8 cellular contexts compared by ENCODE assay signal in genomic region chr19:12194827-12195500, GRCh38. TPM values are rescaled to one million over a fixed set of nuclear protein-coding genes. Genes with fewer than 3 reads are reported as not detected.
DNase-seq lines count a peak whose midpoint lies in the region; ATAC-seq and TF ChIP-seq lines count a peak whose summit lies in the region.

No MANE protein-coding gene starts in this region.

- no peaks in the 10 kb centered on the region for H3K9me3 ChIP-seq in thyroid gland

- TF ChIP-seq POLR2A in thyroid gland (IDR thresholded peaks at IDR 0.05), result peak in 1 of 2 donors; percentile 94

- POLR2A ChIA-PET in AG04449 (lab: Yijun Ruan, JAX), result no interaction called here

- CTCF ChIA-PET in AG04449 (lab: Yijun Ruan, JAX), result no interaction called here

- no peaks in the 10 kb centered on the region for H3K27me3 ChIP-seq in thyroid gland

- WGBS in thyroid gland, 2 donors, result 0% methylated on average over 7 to 24 of the region's 58 CpGs

- peak overlapping the region; percentile 62 for H3K4me3 ChIP-seq in AG04449 (ENCODE audit: low read depth, low read length)
- peak overlapping the region; percentile 70 to 74 (median 72) for H3K4me3 ChIP-seq in thyroid gland (replicated peaks in 1 of 3)

- in situ Hi-C loops in SK-MEL-5 (cut with HindIII; ENCODE audit: low pct_unique_long_range_greater_than_20kb, low sequenced_read_pairs), result no loop called here

- H3K4me3 Mint-ChIP-seq in activated naive CD8-positive, alpha-beta T cell treated with anti-CD3 and anti-CD28 coated beads for 36 hours, result peak overlapping the region; percentile 82

- H3K27ac ChIP-seq in thyroid gland, result peak overlapping the region; percentile 61 to 86 (median 80)

- peaks cover 41% of the 10 kb centered on the region for H3K9me3 Mint-ChIP-seq in activated naive CD8-positive, alpha-beta T cell treated with anti-CD3 and anti-CD28 coated beads for 36 hours

- H3K27me3 Mint-ChIP-seq in activated naive CD8-positive, alpha-beta T cell treated with anti-CD3 and anti-CD28 coated beads for 36 hours, result no peaks in the 10 kb centered on the region

- intact Hi-C loops in cardiac septum (cut with DNase I) (loop anchor here (10.0 kb wide), 1 partner anchor 140 kb away; the partner anchor contains the start of gene ZNF563), thyroid gland (cut with DNase I) (no loop called here)

- peaks cover 21% of the 10 kb centered on the region for H3K4me1 Mint-ChIP-seq in activated naive CD8-positive, alpha-beta T cell treated with anti-CD3 and anti-CD28 coated beads for 36 hours

- H3K36me3 Mint-ChIP-seq in activated naive CD8-positive, alpha-beta T cell treated with anti-CD3 and anti-CD28 coated beads for 36 hours, result peaks cover 81% of the 10 kb centered on the region

- H3K36me3 ChIP-seq in thyroid gland, result peaks cover 0 to 5% of the 10 kb centered on the region in 2 donors

- H3K27ac Mint-ChIP-seq in activated naive CD8-positive, alpha-beta T cell treated with anti-CD3 and anti-CD28 coated beads for 36 hours, result peak overlapping the region; percentile 79

- H3K4me1 ChIP-seq in thyroid gland, result peaks cover 0 to 10% of the 10 kb centered on the region in 2 donors

- no peak for DNase-seq in AG04449 (ENCODE audit: low read depth, low spot score)
- peak; percentile 64 for DNase-seq in SK-MEL-5 (ENCODE audit: low read depth, low spot score)
- peak; percentile 86 for DNase-seq in activated naive CD8-positive, alpha-beta T cell treated with anti-CD3 and anti-CD28 coated beads for 36 hours
- DNase-seq in cardiac septum (ENCODE audit: low spot score), result peak; percentile 93
- peak; percentile 75 for DNase-seq in pons (ENCODE audit: low spot score)
- DNase-seq in thyroid gland, result peak; percentile 97

- ATAC-seq in HG02759 (IDR thresholded peaks at IDR 0.05; ENCODE audit: unreplicated experiment) (no peak), GM18519 (IDR thresholded peaks at IDR 0.05; ENCODE audit: low FRiP score, unreplicated experiment) (no peak)

- TF ChIP-seq CTCF in AG04449 (IDR thresholded peaks at IDR 0.05; ENCODE audit: insufficient read depth, low read length, missing control alignments) (peak; percentile 2), thyroid gland (IDR thresholded peaks at IDR 0.05) (no peak)

RNA-seq across cellular contexts. Expression of gene ZNF136, which starts 32.1 kb away (rescaled TPM):
- 3.2 and 4.5 TPM in 2 replicates for total RNA-seq in SK-MEL-5 (2014; rRNA removed; shearing (Covaris generic))
- 1.9 and 2.3 TPM in 2 replicates for polyA plus RNA-seq in SK-MEL-5 (2015; cell fraction: cytosol; rRNA removed)
- polyA plus RNA-seq in SK-MEL-5 (2015; cell fraction: nucleus; rRNA removed), result 3.0 and 3.3 TPM in 2 replicates
- 10 to 100 TPM; 11.6 to 12.9 TPM for total RNA-seq in activated naive CD8-positive, alpha-beta T cell treated with anti-CD3 and anti-CD28 coated beads for 36 hours
- total RNA-seq in cardiac septum, result 3.0 TPM
- 10 to 100 TPM; 17.6 to 30.2 (median 19.1) TPM for total RNA-seq in thyroid gland

RNA-seq across cellular contexts. Expression of gene ZNF625, which starts 38.4 kb away (rescaled TPM):
- 1.6 and 1.9 TPM in 2 replicates for total RNA-seq in SK-MEL-5 (2014; rRNA removed; shearing (Covaris generic))
- polyA plus RNA-seq in SK-MEL-5 (2015; cell fraction: cytosol; rRNA removed), result 0.44 and 0.82 TPM in 2 replicates
- 1.1 and 3.2 TPM in 2 replicates for polyA plus RNA-seq in SK-MEL-5 (2015; cell fraction: nucleus; rRNA removed)
- total RNA-seq in activated naive CD8-positive, alpha-beta T cell treated with anti-CD3 and anti-CD28 coated beads for 36 hours, result 1 to 10 TPM; 3.9 to 4.0 TPM
- 3.1 TPM for total RNA-seq in cardiac septum
- total RNA-seq in thyroid gland, result 10 to 100 TPM in 3 of 4 donors, 1 to 10 TPM in 1; 5.5 to 12.2 (median 11.5) TPM

RNA-seq across cellular contexts. Expression of gene ZNF20, which starts 54.8 kb away (rescaled TPM):
- 5.4 and 5.9 TPM in 2 replicates for total RNA-seq in SK-MEL-5 (2014; rRNA removed; shearing (Covaris generic))
- 1.7 and 2.5 TPM in 2 replicates for polyA plus RNA-seq in SK-MEL-5 (2015; cell fraction: cytosol; rRNA removed)
- 3.6 and 6.5 TPM in 2 replicates for polyA plus RNA-seq in SK-MEL-5 (2015; cell fraction: nucleus; rRNA removed)
- 1 to 10 TPM in 1 of 2 experiments, under 1 TPM in 1; 0.74 to 2.6 TPM for total RNA-seq in activated naive CD8-positive, alpha-beta T cell treated with anti-CD3 and anti-CD28 coated beads for 36 hours
- total RNA-seq in cardiac septum (1.6 TPM), thyroid gland (1 to 10 TPM; 5.2 to 7.5 (median 6.2) TPM)
